In genomic region chr2:160351978-160352377, GRCh38 we compare ENCODE assay signal across 10 cellular contexts.
DNase-seq lines count a peak whose midpoint lies in the region; ATAC-seq and TF ChIP-seq lines count a peak whose summit lies in the region.
"Had no signal": no experiment of that assay in that cellular context is flagged by ENCODE, and none has a peak within 500 bp of the region (broad histone marks: within the 10 kb centered on the region; RNA-seq: fewer than 3 reads in every experiment).

No MANE protein-coding gene starts in this region.

- H3K4me1 ChIP-seq in breast epithelium: peaks cover 0 to 8% of the 10 kb centered on the region in 2 donors

- no peaks in the 10 kb centered on the region for H3K9me3 ChIP-seq in breast epithelium

- intact Hi-C loops in breast epithelium (cut with DNase I; ENCODE audit: low total_unique reads): no loop called here

- DNase-seq in AG20443 (ENCODE audit: low spot score) (peak; percentile 39), M059J (ENCODE audit: low read depth) (peak; percentile 60), breast epithelium (ENCODE audit: low spot score in 2 of 2) (no peak), medulla oblongata (ENCODE audit: extremely low spot score) (peak; percentile 27), HUDEP-2 (lab: John Stamatoyannopoulos, UW; ENCODE audit: unreplicated experiment in 76 of 76) (no peak)
- no peak for DNase-seq in stimulated activated CD4-positive, alpha-beta T cell treated with anti-CD3 and anti-CD28 coated beads, Interleukin-4, amount 100 ng/mL, for 24 hours
- DNase-seq: cortex of kidney, Karpas-422 had no signal

- TF ChIP-seq CTCF in breast epithelium (IDR thresholded peaks at IDR 0.05): no peak

- ATAC-seq in GM21529 (IDR thresholded peaks at IDR 0.05; ENCODE audit: unreplicated experiment) (no peak), HG02852 (IDR thresholded peaks at IDR 0.05; ENCODE audit: unreplicated experiment) (no peak)

- TF ChIP-seq POLR2A in breast epithelium (IDR thresholded peaks at IDR 0.05): no peak

- no peaks in the 10 kb centered on the region for H3K36me3 ChIP-seq in breast epithelium

- H3K4me3 ChIP-seq in breast epithelium: no peak overlapping the region

- H3K27me3 ChIP-seq in breast epithelium: no peaks in the 10 kb centered on the region

- H3K27ac ChIP-seq in breast epithelium: peak overlapping the region; percentile 21 to 30

Comparison
In these comparisons a context has a peak if more than half of its experiments do, and no peak if none do; other contexts are left out.
1. DNase-seq: peak in AG20443 (single experiment), M059J (single experiment) and medulla oblongata (single experiment); none in breast epithelium (0 of 2), stimulated activated CD4-positive, alpha-beta T cell treated with anti-CD3 and anti-CD28 coated beads, Interleukin-4, amount 100 ng/mL, for 24 hours (single experiment) and HUDEP-2 (0 of 76).